13 cellular contexts compared by ENCODE assay signal in genomic region chr5:179606071-179606909, GRCh38. TPM values are rescaled to one million over a fixed set of nuclear protein-coding genes. Genes with fewer than 3 reads are reported as not detected.
DNase-seq lines count a peak whose midpoint lies in the region; ATAC-seq and TF ChIP-seq lines count a peak whose summit lies in the region.
"Had no signal": no experiment of that assay in that cellular context is flagged by ENCODE, and none has a peak within 500 bp of the region (broad histone marks: within the 10 kb centered on the region; RNA-seq: fewer than 3 reads in every experiment).

No MANE protein-coding gene starts in this region.

- H3K4me3 ChIP-seq in HCT116 (replicated peaks in 1 of 2; ENCODE audit: low read depth in 1 of 2, low read length in 2 of 2) (no peak overlapping the region), esophagus squamous epithelium (no peak overlapping the region)
- no peak overlapping the region for H3K4me3 ChIP-seq in CD8-positive, alpha-beta memory T cell (ENCODE audit: low read length)
- H3K4me3 ChIP-seq: coronary artery had no signal

- no peak overlapping the region for H3K4me2 ChIP-seq in HCT116 (ENCODE audit: low read length)

- H3K9me3 ChIP-seq in HCT116 (ENCODE audit: control insufficient read depth in 1 of 2, insufficient read depth in 1 of 2, low read depth in 1 of 2, low read length in 2 of 2) = no peaks in the 10 kb centered on the region
- H3K9me3 ChIP-seq in esophagus squamous epithelium = no peaks in the 10 kb centered on the region
- no peaks in the 10 kb centered on the region for H3K9me3 ChIP-seq in CD8-positive, alpha-beta memory T cell (ENCODE audit: low read length)

- no peak for ATAC-seq in HCT116

- intact Hi-C loops in HCT116 (cut with micrococcal nuclease) (no loop called here), esophagus squamous epithelium (cut with DNase I) (no loop called here), posterior vena cava (cut with DNase I) (no loop called here)

- DNase-seq in HCT116 (ENCODE audit: low read depth, low spot score) (no peak), RWPE1 (ENCODE audit: low spot score) (no peak), esophagus squamous epithelium (lab: John Stamatoyannopoulos, UW) (no peak), posterior vena cava (ENCODE audit: low spot score) (peak; percentile 72), DMS79 (lab: John Stamatoyannopoulos, UW) (no peak), ACHN (no peak)
- no peak for DNase-seq in activated CD4-positive, alpha-beta T cell treated with anti-CD3 and anti-CD28 coated beads, Interleukin-2, amount 50 U/mL, for 48 hours
- DNase-seq in CD8-positive, alpha-beta memory T cell = no peak
- DNase-seq: activated CD4-positive, alpha-beta T cell treated with anti-CD3 and anti-CD28 coated beads, Interleukin-2, amount 10 ng/mL, durations not matched to agents 24 days and 14 days; activated naive CD4-positive, alpha-beta T cell treated with Interleukin-2 at 50 U/mL for 16 hours; Kasumi-1; naive B cell had no signal

- H3K9me3 Mint-ChIP-seq in CD8-positive, alpha-beta memory T cell = no peaks in the 10 kb centered on the region
- H3K9me3 Mint-ChIP-seq: activated CD4-positive, alpha-beta T cell treated with anti-CD3 and anti-CD28 coated beads, Interleukin-2, amount 10 ng/mL, durations not matched to agents 24 days and 14 days; naive B cell had no signal

- no peaks in the 10 kb centered on the region for H3K79me2 ChIP-seq in HCT116 (ENCODE audit: insufficient read depth, low read length)

- no peak for TF ChIP-seq POLR2A in HCT116 (IDR thresholded peaks at IDR 0.05; ENCODE audit: borderline replicate concordance, extremely low read depth, insufficient read depth, insufficient read length)
- TF ChIP-seq POLR2A in esophagus squamous epithelium (IDR thresholded peaks at IDR 0.05) = no peak

- no peak overlapping the region for H3K4me3 Mint-ChIP-seq in CD8-positive, alpha-beta memory T cell
- H3K4me3 Mint-ChIP-seq: activated CD4-positive, alpha-beta T cell treated with anti-CD3 and anti-CD28 coated beads, Interleukin-2, amount 10 ng/mL, durations not matched to agents 24 days and 14 days; naive B cell had no signal

- no peaks in the 10 kb centered on the region for H3K9me2 ChIP-seq in HCT116 (ENCODE audit: insufficient read depth)

- no peak for TF ChIP-seq RAD21 in HCT116 (IDR thresholded peaks at IDR 0.05; ENCODE audit: low read depth)

- no peaks in the 10 kb centered on the region for H3K27me3 ChIP-seq in HCT116 (ENCODE audit: insufficient read depth, low read length)
- no peaks in the 10 kb centered on the region for H3K27me3 ChIP-seq in esophagus squamous epithelium
- H3K27me3 ChIP-seq in CD8-positive, alpha-beta memory T cell (ENCODE audit: insufficient read depth, low read length, poor library complexity, severe bottlenecking) = no peaks in the 10 kb centered on the region

- H3K9ac ChIP-seq in HCT116 (ENCODE audit: low read length) = no peak overlapping the region

- peaks cover 19 to 33% (median 29%) of the 10 kb centered on the region in 3 donors for H3K4me1 Mint-ChIP-seq in CD8-positive, alpha-beta memory T cell

- CTCF ChIA-PET in HCT116 (lab: Charles Lee) (no interaction called here), RWPE1 (lab: Yijun Ruan, JAX) (no interaction called here)
- CTCF ChIA-PET in CD8-positive, alpha-beta memory T cell (lab: Charles Lee) = no interaction called here

- RAD21 ChIA-PET in HCT116 (lab: Charles Lee; ENCODE audit: low non-redundant PET in 1 of 2, low total read pairs in 2 of 2, uncharacterized antibody in 2 of 2, unreplicated experiment in 2 of 2) = no interaction called here

- POLR2A ChIA-PET in HCT116 (lab: Charles Lee) = interaction anchor here (2.0 kb wide), 1 partner anchor 17 kb away, joined by 9 read pairs; the partner anchor contains the start of gene HNRNPH1
- POLR2A ChIA-PET in RWPE1 (lab: Yijun Ruan, JAX; ENCODE audit: low non-redundant PET) = no interaction called here
- POLR2A ChIA-PET in CD8-positive, alpha-beta memory T cell (lab: Charles Lee) = interaction anchor here (1.3 to 1.9 kb wide), 3 partner anchors 10 to 17 kb away, joined by 3 to 7 read pairs (median 7); partner anchors contain the start of gene HNRNPH1

- H3K4me1 ChIP-seq in HCT116 (ENCODE audit: control insufficient read depth in 1 of 2, insufficient read depth in 2 of 2, low read length in 2 of 2) (no peaks in the 10 kb centered on the region), esophagus squamous epithelium (peaks cover 22 to 68% (median 43%) of the 10 kb centered on the region in 3 donors)
- peaks cover 16% of the 10 kb centered on the region for H3K4me1 ChIP-seq in CD8-positive, alpha-beta memory T cell (ENCODE audit: insufficient read depth, low read length)

- H3K27ac Mint-ChIP-seq in CD8-positive, alpha-beta memory T cell = peak overlapping the region in 4 of 8 donors; percentile 2 to 79 (median 56)

- WGBS in esophagus squamous epithelium, 2 donors = 75 to 84% methylated on average over 17 to 20 of the region's 21 CpGs

- H3K27me3 Mint-ChIP-seq in CD8-positive, alpha-beta memory T cell = no peaks in the 10 kb centered on the region
- H3K27me3 Mint-ChIP-seq: activated CD4-positive, alpha-beta T cell treated with anti-CD3 and anti-CD28 coated beads, Interleukin-2, amount 10 ng/mL, durations not matched to agents 24 days and 14 days; naive B cell had no signal

- H3K36me3 ChIP-seq in HCT116 (ENCODE audit: control insufficient read depth in 1 of 2, insufficient read depth in 2 of 2, low read length in 2 of 2) (peaks cover 16 to 25% of the 10 kb centered on the region in 2 experiments; a peak in 3 of 4 replicates), esophagus squamous epithelium (peaks cover 18 to 97% (median 33%) of the 10 kb centered on the region in 3 donors)
- peaks cover 35% of the 10 kb centered on the region for H3K36me3 ChIP-seq in CD8-positive, alpha-beta memory T cell (ENCODE audit: insufficient read depth, low read length)

- in situ Hi-C loops in ACHN (cut with HindIII; ENCODE audit: low pct_ligation_motif_present, low pct_unique_long_range_greater_than_20kb, low sequenced_read_pairs) = no loop called here

- H3K36me3 Mint-ChIP-seq in CD8-positive, alpha-beta memory T cell = peaks cover 12 to 83% (median 20%) of the 10 kb centered on the region in 3 donors

- no peak for TF ChIP-seq CTCF in HCT116 (IDR thresholded peaks at IDR 0.05 in 2 of 3, conservative IDR thresholded peaks at IDR 0.05 in 1 of 3; ENCODE audit: borderline replicate concordance in 1 of 3, insufficient read depth in 1 of 3, low read depth in 2 of 3, low read length in 2 of 3)
- no peak for TF ChIP-seq CTCF in RWPE1 (conservative IDR thresholded peaks at IDR 0.05; ENCODE audit: low read depth)
- no peak for TF ChIP-seq CTCF in esophagus squamous epithelium (IDR thresholded peaks at IDR 0.05)

- H2AFZ ChIP-seq in HCT116 (ENCODE audit: low read depth, low read length, poor library complexity, severe bottlenecking) = no peak overlapping the region

- BruUV-seq in HCT116 (replicated peaks; lab: Mats Ljungman, UMichigan) = no TSS peak

- no peak overlapping the region for H3K27ac ChIP-seq in HCT116 (ENCODE audit: low read depth, low read length)
- H3K27ac ChIP-seq in RWPE1 = peak overlapping the region; percentile 69
- H3K27ac ChIP-seq in esophagus squamous epithelium = peak overlapping the region; percentile 43 to 76 (median 74)
- H3K27ac ChIP-seq in CD8-positive, alpha-beta memory T cell (ENCODE audit: low read depth, low read length) = no peak overlapping the region

- 0 out of 2 replicates have a peak, but pooled peaks cover 3% of the 10 kb centered on the region for H4K20me1 ChIP-seq in HCT116 (ENCODE audit: insufficient read depth)

TF ChIP-seq in HCT116, 20 proteins besides CTCF, POLR2A, EP300 and RAD21:
- TF ChIP-seq ZBTB33 (IDR thresholded peaks at IDR 0.05; ENCODE audit: extremely low read depth, insufficient replicate concordance, low read length) = no peak
- no peak for TF ChIP-seq ZNF274 (IDR thresholded peaks at IDR 0.05; ENCODE audit: low read depth, low read length)
- no peak for TF ChIP-seq ZFX (IDR thresholded peaks at IDR 0.05)
- TF ChIP-seq POLR2AphosphoS5 (IDR thresholded peaks at IDR 0.05; ENCODE audit: low read depth, low read length) = peak; percentile 25

RNA-seq across cellular contexts. Expression of gene HNRNPH1, which starts 17.2 kb away (rescaled TPM):
- total RNA-seq in HCT116 (2021; ENCODE audit: unreplicated experiment) (788 TPM), esophagus squamous epithelium (100 to 1,000 TPM; 209 to 645 (median 383) TPM), posterior vena cava (100 to 1,000 TPM; 345 to 404 TPM)
- polyA plus RNA-seq in HCT116 (2012) = 320 and 338 TPM in 2 replicates
- total RNA-seq in CD8-positive, alpha-beta memory T cell = 100 to 1,000 TPM; 929 to 961 TPM
- 103 TPM for polyA plus RNA-seq in CD8-positive, alpha-beta memory T cell

RNA-seq across cellular contexts. Expression of gene RUFY1, which starts 55.9 kb away (rescaled TPM):
- total RNA-seq in HCT116 (2021; ENCODE audit: unreplicated experiment) (32.9 TPM), esophagus squamous epithelium (10 to 100 TPM; 27.1 to 63.8 (median 45.8) TPM), posterior vena cava (10 to 100 TPM; 34.8 to 36.6 TPM)
- polyA plus RNA-seq in HCT116 (2012) = 21.0 and 24.7 TPM in 2 replicates
- total RNA-seq in CD8-positive, alpha-beta memory T cell = 10 to 100 TPM; 40.4 to 41.9 TPM
- polyA plus RNA-seq in CD8-positive, alpha-beta memory T cell = 32.6 TPM

Comparison
In these comparisons a context has a peak if more than half of its experiments do, and no peak if none do; other contexts are left out.
1. H3K27ac ChIP-seq: peak in RWPE1 (single experiment) and esophagus squamous epithelium (4 of 4); none in HCT116 (single experiment) and CD8-positive, alpha-beta memory T cell (single experiment).